In genomic region chr15:58431221-58432149, GRCh38 we compare ENCODE assay signal across 23 cellular contexts. TPM values are rescaled to one million over a fixed set of nuclear protein-coding genes. Genes with fewer than 3 reads are reported as not detected.
A peak's percentile ranks its signal among the peaks of the same experiment; 100 is the strongest.
DNase-seq lines count a peak whose midpoint lies in the region; ATAC-seq and TF ChIP-seq lines count a peak whose summit lies in the region.
"Had no signal": no experiment of that assay in that cellular context is flagged by ENCODE, and none has a peak within 500 bp of the region (broad histone marks: within the 10 kb centered on the region; RNA-seq: fewer than 3 reads in every experiment).

LIPC (plus strand) TSS chr15:58431991; CDS start chr15:58432033, 42 bp downstream.

- H4K91ac ChIP-seq in mesenchymal stem cell (ENCODE audit: low read length), result no peak within 1 kb of the TSS

- peaks cover 38% of the 10 kb centered on the region for H3K4me1 ChIP-seq in body of pancreas
- peaks cover 4% of the 10 kb centered on the region for H3K4me1 ChIP-seq in mesenchymal stem cell (ENCODE audit: control insufficient read depth, insufficient read depth, low read depth, low read length)
- H3K4me1 ChIP-seq: testis had no signal

- no peak within 1 kb of the TSS for H2BK12ac ChIP-seq in mesenchymal stem cell (ENCODE audit: low read length in 2 of 2)

- no peak within 1 kb of the TSS for H2BK5ac ChIP-seq in mesenchymal stem cell (ENCODE audit: low read depth, low read length, poor library complexity, severe bottlenecking)

- H3K9ac ChIP-seq in mesenchymal stem cell (ENCODE audit: low read length), result no peak within 1 kb of the TSS

- H3K27me3 ChIP-seq in body of pancreas, result no peaks in the 10 kb centered on the region
- no peaks in the 10 kb centered on the region for H3K27me3 ChIP-seq in mesenchymal stem cell (ENCODE audit: control insufficient read depth in 1 of 2, insufficient read depth in 1 of 2, low read length in 2 of 2)
- H3K27me3 ChIP-seq: adrenal gland, heart left ventricle, MG63, testis had no signal

- H3K9me3 ChIP-seq in body of pancreas (no peaks in the 10 kb centered on the region), mesenchymal stem cell (ENCODE audit: control insufficient read depth, low read length) (no peaks in the 10 kb centered on the region)
- H3K9me3 ChIP-seq: adrenal gland, heart left ventricle, left ventricle myocardium inferior, MG63, mucosa of descending colon, testis had no signal

- H2BK15ac ChIP-seq in mesenchymal stem cell (ENCODE audit: low read depth, poor library complexity, severe bottlenecking), result peak within 1 kb of the TSS; percentile 12

- DNase-seq in NCI-H1092 treated with DMSO at 0.1 percent for 48 hours (lab: John Stamatoyannopoulos, UW), result peak; percentile 31
- DNase-seq in NCI-H1092 (lab: John Stamatoyannopoulos, UW), result no peak
- no peak for DNase-seq in body of pancreas
- no peak for DNase-seq in mesenchymal stem cell
- DNase-seq in ureter (ENCODE audit: low spot score), result no peak
- DNase-seq in amygdala (lab: John Stamatoyannopoulos, UW), result no peak
- no peak for DNase-seq in islet precursor cell
- DNase-seq: 8988T; activated CD4-positive, alpha-beta T cell treated with anti-CD3 and anti-CD28 coated beads for 36 hours; activated naive CD4-positive, alpha-beta T cell; activated T-cell treated with anti-CD3 and anti-CD28 coated beads, Interleukin-2, amount 50 U/mL, for 4 hours; heart left ventricle; left ventricle myocardium inferior; MG63; mucosa of descending colon; NCI-H774; SHP77; stimulated activated naive CD4-positive, alpha-beta T cell; testis had no signal

- H3K4me2 ChIP-seq in mesenchymal stem cell (ENCODE audit: low read length, poor library complexity, severe bottlenecking), result no peak within 1 kb of the TSS

- ATAC-seq in body of pancreas (no peak), HG03469 (IDR thresholded peaks at IDR 0.05; ENCODE audit: unreplicated experiment) (no peak)
- ATAC-seq: activated CD4-positive, alpha-beta T cell treated with anti-CD3 and anti-CD28 coated beads for 36 hours; activated T-cell treated with anti-CD3 and anti-CD28 coated beads, Interleukin-2, amount 50 U/mL, for 4 hours; heart left ventricle; mucosa of descending colon had no signal

- no peak within 1 kb of the TSS for H3K14ac ChIP-seq in mesenchymal stem cell (ENCODE audit: low read length in 2 of 2)

- H3K23ac ChIP-seq in mesenchymal stem cell (ENCODE audit: low read length in 2 of 2), result no peak within 1 kb of the TSS

- no peak within 1 kb of the TSS for H4K8ac ChIP-seq in mesenchymal stem cell (ENCODE audit: low read length)

- intact Hi-C loops in body of pancreas (cut with DNase I), result no loop called here

- no peak within 1 kb of the TSS for H2BK120ac ChIP-seq in mesenchymal stem cell (ENCODE audit: low read depth, low read length)

- 33 to 46% methylated on average over 10 of the region's 10 CpGs for WGBS in body of pancreas, 2 donors
- WGBS in mesenchymal stem cell, result 77% methylated on average over 9 of the region's 10 CpGs

- H3K4me3 ChIP-seq in body of pancreas (no peak within 1 kb of the TSS), mesenchymal stem cell (ENCODE audit: insufficient read depth in 1 of 2, low read depth in 1 of 2, low read length in 2 of 2) (no peak within 1 kb of the TSS)
- H3K4me3 ChIP-seq: adrenal gland, heart left ventricle, left ventricle myocardium inferior, MG63, mucosa of descending colon, skin epidermis, testis had no signal

- H3K79me1 ChIP-seq in mesenchymal stem cell (replicated peaks; ENCODE audit: low read length, poor library complexity, severe bottlenecking), result no peaks in the 10 kb centered on the region

- no peak within 1 kb of the TSS for H2AFZ ChIP-seq in mesenchymal stem cell (ENCODE audit: low read depth, low read length)

- TF ChIP-seq POLR2A in body of pancreas (IDR thresholded peaks at IDR 0.05), result no peak

- no peak within 1 kb of the TSS for H3K4ac ChIP-seq in mesenchymal stem cell (ENCODE audit: low read depth in 1 of 2, low read length in 2 of 2)

- H3K27ac ChIP-seq in body of pancreas (peak within 1 kb of the TSS in 3 of 4 donors; percentile 62 to 76 (median 67)), mesenchymal stem cell (ENCODE audit: low read length, poor library complexity, severe bottlenecking) (no peak within 1 kb of the TSS)
- H3K27ac ChIP-seq: heart left ventricle, left ventricle myocardium inferior, testis had no signal

- H3K36me3 ChIP-seq in body of pancreas (replicated peaks in 1 of 2; ENCODE audit: insufficient read depth in 1 of 2, low read depth in 2 of 2) (no peaks in the 10 kb centered on the region), mesenchymal stem cell (ENCODE audit: control insufficient read depth in 1 of 2, insufficient read depth in 2 of 2, low read depth in 1 of 2, low read length in 2 of 2) (no peaks in the 10 kb centered on the region)
- H3K36me3 ChIP-seq: adrenal gland, heart left ventricle, left ventricle myocardium inferior, MG63 had no signal

- H2AK5ac ChIP-seq in mesenchymal stem cell (ENCODE audit: low read length, severe bottlenecking), result peak within 1 kb of the TSS; percentile 21

- no peak for TF ChIP-seq CTCF in body of pancreas (IDR thresholded peaks at IDR 0.05)

- no peak within 1 kb of the TSS for H3K18ac ChIP-seq in mesenchymal stem cell (ENCODE audit: low read depth in 1 of 2, low read length in 2 of 2)

RNA-seq across cellular contexts. Expression of gene LIPC, which starts in this region (rescaled TPM):
- 1 to 10 TPM; 1.6 to 2.3 TPM for total RNA-seq in body of pancreas
- not detected for polyA plus RNA-seq in mesenchymal stem cell (2013, experiment 1 of 2)
- not detected for polyA plus RNA-seq in mesenchymal stem cell (2013, experiment 2 of 2)
- total RNA-seq in ureter, result 10.5 TPM
- total RNA-seq: H1 had no signal
- polyA plus RNA-seq: H1 had no signal
